In the genomic region with DNA sequence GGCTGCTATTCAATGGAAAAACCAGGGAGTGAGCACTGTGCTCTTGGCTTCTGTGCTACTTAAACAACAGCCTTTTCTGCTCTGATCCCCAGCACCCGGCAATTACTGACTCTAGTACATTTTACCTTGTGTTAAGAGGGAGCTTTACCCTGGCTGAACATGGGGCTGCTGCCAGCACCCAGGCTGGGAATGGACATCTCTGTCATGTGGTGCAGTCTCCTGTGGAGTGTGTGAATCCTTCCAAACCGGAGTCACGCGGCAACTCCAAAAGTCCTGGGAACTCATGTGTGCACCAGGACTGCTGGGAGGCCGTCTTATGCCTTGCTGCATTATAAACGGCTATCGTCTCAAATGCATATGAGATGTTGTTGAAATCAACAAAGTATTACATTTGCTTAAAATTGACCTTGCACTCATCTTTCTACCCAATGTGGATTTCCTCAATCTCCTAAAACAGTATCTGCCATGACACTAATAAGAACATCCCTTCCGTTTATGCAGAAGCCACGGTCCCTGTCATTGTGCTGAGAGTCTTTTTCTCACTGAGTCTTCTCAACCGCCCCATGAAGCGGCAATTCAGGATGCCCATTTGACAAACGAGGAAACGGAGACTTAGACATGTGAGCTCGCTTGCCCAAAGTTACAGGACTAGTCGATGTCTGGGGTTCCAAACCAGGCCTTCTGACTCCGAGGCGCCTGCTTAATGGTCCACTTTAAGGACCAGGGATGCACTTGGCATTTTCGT, we compare ENCODE assay signal across 9 cellular contexts. TPM values are rescaled to one million over a fixed set of nuclear protein-coding genes. Genes with fewer than 3 reads are reported as not detected.
DNase-seq lines count a peak whose midpoint lies in the region; ATAC-seq and TF ChIP-seq lines count a peak whose summit lies in the region.
"Had no signal": no experiment of that assay in that cellular context is flagged by ENCODE, and none has a peak within 500 bp of the region (broad histone marks: within the 10 kb centered on the region; RNA-seq: fewer than 3 reads in every experiment).

No MANE protein-coding gene starts in this region.

- no peak overlapping the region for H3K27ac ChIP-seq in SK-N-SH (ENCODE audit: low read depth in 2 of 2, low read length in 1 of 2)
- H3K27ac ChIP-seq in body of pancreas = peak overlapping the region in 3 of 4 donors; percentile 35 to 66 (median 64)
- H3K27ac ChIP-seq: 22Rv1 had no signal

- TF ChIP-seq POLR2A in body of pancreas (IDR thresholded peaks at IDR 0.05) = no peak

- no peaks in the 10 kb centered on the region for H4K20me1 ChIP-seq in SK-N-SH (ENCODE audit: insufficient read depth)

- H3K4me3 ChIP-seq in SK-N-SH (ENCODE audit: low read depth in 2 of 2, low read length in 1 of 2) = peak overlapping the region; percentile 72 to 92; a peak in 3 of 4 replicates
- no peak overlapping the region for H3K4me3 ChIP-seq in body of pancreas
- peak overlapping the region; percentile 76 for H3K4me3 ChIP-seq in kidney epithelial cell (ENCODE audit: low read depth, low read length)

- H3K27me3 ChIP-seq in SK-N-SH (ENCODE audit: insufficient read depth) (no peaks in the 10 kb centered on the region), body of pancreas (no peaks in the 10 kb centered on the region), kidney epithelial cell (ENCODE audit: control insufficient read depth, insufficient read depth, low read length) (no peaks in the 10 kb centered on the region)

- 96% methylated on average over 18 of the region's 18 CpGs for WGBS in SK-N-SH (ENCODE audit: low lambda C conversion rate)
- 83 to 84% methylated on average over 15 to 18 of the region's 18 CpGs for WGBS in body of pancreas, 2 donors

- CTCF ChIA-PET in SK-N-SH (lab: Yijun Ruan, JAX) = interaction anchor here (1.0 to 4.3 kb wide), 6 partner anchors 11 to 56 kb away, joined by 3 to 46 read pairs (median 11); no protein-coding TSS in a partner anchor

- H3K4me1 ChIP-seq in SK-N-SH (ENCODE audit: control insufficient read depth in 1 of 2, insufficient read depth in 2 of 2, low read depth in 1 of 2, low read length in 1 of 2) = peaks cover 22 to 31% of the 10 kb centered on the region in 2 experiments; a peak in 3 of 4 replicates
- peaks cover 26% of the 10 kb centered on the region for H3K4me1 ChIP-seq in body of pancreas

- H3K9me3 ChIP-seq in SK-N-SH (no peaks in the 10 kb centered on the region), body of pancreas (no peaks in the 10 kb centered on the region)

- DNase-seq in SK-N-SH (no peak), body of pancreas (no peak), kidney epithelial cell (ENCODE audit: low read depth) (no peak), superior temporal gyrus (ENCODE audit: extremely low spot score) (peak; percentile 71), DMS 273 treated with DMSO at 0.1 percent for 48 hours (lab: John Stamatoyannopoulos, UW) (no peak), NCI-H524 (lab: John Stamatoyannopoulos, UW) (no peak)

- H2AFZ ChIP-seq in SK-N-SH (ENCODE audit: low read depth) = peak overlapping the region; percentile 97; the same call in 1 of the 2 replicates

- POLR2A ChIA-PET in SK-N-SH (lab: Yijun Ruan, JAX) = interaction anchor here (1.2 kb wide), 1 partner anchor 13 kb away, joined by 5 read pairs; no protein-coding TSS in a partner anchor

- H3K4me2 ChIP-seq in SK-N-SH = peak overlapping the region; percentile 99

- intact Hi-C loops in body of pancreas (cut with DNase I) = loop anchor here (10.0 kb wide), 1 partner anchor 52 kb away; no protein-coding TSS in a partner anchor

- peaks cover 9% of the 10 kb centered on the region for H3F3A ChIP-seq in SK-N-SH (replicated peaks; ENCODE audit: insufficient read depth)

- no peaks in the 10 kb centered on the region for H3K9me2 ChIP-seq in SK-N-SH

- H3K36me3 ChIP-seq in SK-N-SH (replicated peaks in 1 of 2; ENCODE audit: control insufficient read depth in 1 of 2, insufficient read depth in 2 of 2, low read length in 1 of 2) = no peaks in the 10 kb centered on the region
- H3K36me3 ChIP-seq in body of pancreas (replicated peaks in 1 of 2; ENCODE audit: insufficient read depth in 1 of 2, low read depth in 2 of 2) = no peaks in the 10 kb centered on the region
- H3K36me3 ChIP-seq in kidney epithelial cell (ENCODE audit: control insufficient read depth, insufficient read depth, low read length) = no peaks in the 10 kb centered on the region

- no peak for TF ChIP-seq CTCF in SK-N-SH (IDR thresholded peaks at IDR 0.05)
- no peak for TF ChIP-seq CTCF in body of pancreas (IDR thresholded peaks at IDR 0.05)
- TF ChIP-seq CTCF in kidney epithelial cell (IDR thresholded peaks at IDR 0.05; ENCODE audit: insufficient read depth, low read length, poor library complexity, severe bottlenecking) = no peak

- no peak for ATAC-seq in SK-N-SH treated with all-trans-retinoic acid at 6 μM for 48 hours
- ATAC-seq in body of pancreas = no peak
- no peak for ATAC-seq in GM19452 (IDR thresholded peaks at IDR 0.05; ENCODE audit: unreplicated experiment)

- no peak for TF ChIP-seq RAD21 in SK-N-SH (IDR thresholded peaks at IDR 0.05; ENCODE audit: low read length)

- no peak for TF ChIP-seq EP300 in SK-N-SH (IDR thresholded peaks at IDR 0.05; ENCODE audit: borderline replicate concordance in 1 of 2, low read depth in 1 of 2, low read length in 1 of 2)

- H3K79me2 ChIP-seq in SK-N-SH (ENCODE audit: insufficient read depth) = peaks cover 31% of the 10 kb centered on the region

- H3K9ac ChIP-seq in SK-N-SH = peak overlapping the region; percentile 77; the same call in 1 of the 2 replicates

TF ChIP-seq in SK-N-SH, 30 proteins besides CTCF, POLR2A, EP300 and RAD21:
- no peak for TF ChIP-seq RCOR1 (IDR thresholded peaks at IDR 0.05; ENCODE audit: low read length)
- TF ChIP-seq FOSL2 (IDR thresholded peaks at IDR 0.05; ENCODE audit: borderline replicate concordance, low read depth) = no peak
- TF ChIP-seq POLR2AphosphoS5 (IDR thresholded peaks at IDR 0.05; ENCODE audit: low read depth, low read length) = no peak
- TF ChIP-seq GATA2 (CRISPR knock-in tag; IDR thresholded peaks at IDR 0.05) = no peak
- no peak for TF ChIP-seq FOXM1 (IDR thresholded peaks at IDR 0.05; ENCODE audit: low read depth)
- no peak for TF ChIP-seq EZH2phosphoT487 (IDR thresholded peaks at IDR 0.05; ENCODE audit: borderline replicate concordance, low read depth)
- TF ChIP-seq, protein P1, sequence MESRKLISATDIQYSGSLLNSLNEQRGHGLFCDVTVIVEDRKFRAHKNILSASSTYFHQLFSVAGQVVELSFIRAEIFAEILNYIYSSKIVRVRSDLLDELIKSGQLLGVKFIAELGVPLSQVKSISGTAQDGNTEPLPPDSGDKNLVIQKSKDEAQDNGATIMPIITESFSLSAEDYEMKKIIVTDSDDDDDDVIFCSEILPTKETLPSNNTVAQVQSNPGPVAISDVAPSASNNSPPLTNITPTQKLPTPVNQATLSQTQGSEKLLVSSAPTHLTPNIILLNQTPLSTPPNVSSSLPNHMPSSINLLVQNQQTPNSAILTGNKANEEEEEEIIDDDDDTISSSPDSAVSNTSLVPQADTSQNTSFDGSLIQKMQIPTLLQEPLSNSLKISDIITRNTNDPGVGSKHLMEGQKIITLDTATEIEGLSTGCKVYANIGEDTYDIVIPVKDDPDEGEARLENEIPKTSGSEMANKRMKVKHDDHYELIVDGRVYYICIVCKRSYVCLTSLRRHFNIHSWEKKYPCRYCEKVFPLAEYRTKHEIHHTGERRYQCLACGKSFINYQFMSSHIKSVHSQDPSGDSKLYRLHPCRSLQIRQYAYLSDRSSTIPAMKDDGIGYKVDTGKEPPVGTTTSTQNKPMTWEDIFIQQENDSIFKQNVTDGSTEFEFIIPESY (IDR thresholded peaks at IDR 0.05; ENCODE audit: borderline replicate concordance, low read depth) = no peak

TF ChIP-seq in SK-N-SH treated with all-trans-retinoic acid at 6 μM for 48 hours, 23 proteins besides CTCF, POLR2A, EP300 and RAD21 (continues in another document):
- TF ChIP-seq, protein P2, sequence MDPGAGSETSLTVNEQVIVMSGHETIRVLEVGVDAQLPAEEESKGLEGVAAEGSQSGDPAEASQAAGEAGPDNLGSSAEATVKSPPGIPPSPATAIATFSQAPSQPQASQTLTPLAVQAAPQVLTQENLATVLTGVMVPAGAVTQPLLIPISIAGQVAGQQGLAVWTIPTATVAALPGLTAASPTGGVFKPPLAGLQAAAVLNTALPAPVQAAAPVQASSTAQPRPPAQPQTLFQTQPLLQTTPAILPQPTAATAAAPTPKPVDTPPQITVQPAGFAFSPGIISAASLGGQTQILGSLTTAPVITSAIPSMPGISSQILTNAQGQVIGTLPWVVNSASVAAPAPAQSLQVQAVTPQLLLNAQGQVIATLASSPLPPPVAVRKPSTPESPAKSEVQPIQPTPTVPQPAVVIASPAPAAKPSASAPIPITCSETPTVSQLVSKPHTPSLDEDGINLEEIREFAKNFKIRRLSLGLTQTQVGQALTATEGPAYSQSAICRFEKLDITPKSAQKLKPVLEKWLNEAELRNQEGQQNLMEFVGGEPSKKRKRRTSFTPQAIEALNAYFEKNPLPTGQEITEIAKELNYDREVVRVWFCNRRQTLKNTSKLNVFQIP (CRISPR knock-in tag; IDR thresholded peaks at IDR 0.05; ENCODE audit: borderline replicate concordance, low read depth) = no peak
- no peak for TF ChIP-seq SNAI2 (CRISPR knock-in tag; IDR thresholded peaks at IDR 0.05)
- no peak for TF ChIP-seq ZFP30 (CRISPR knock-in tag; IDR thresholded peaks at IDR 0.05)
- no peak for TF ChIP-seq RARB (CRISPR knock-in tag; IDR thresholded peaks at IDR 0.05)
- no peak for TF ChIP-seq ZFP3 (CRISPR knock-in tag; IDR thresholded peaks at IDR 0.05)
- TF ChIP-seq TOX (CRISPR knock-in tag; IDR thresholded peaks at IDR 0.05; ENCODE audit: borderline replicate concordance) = no peak
- TF ChIP-seq ARNTL (CRISPR knock-in tag; IDR thresholded peaks at IDR 0.05; ENCODE audit: borderline replicate concordance, low read depth) = no peak
- TF ChIP-seq ESRRG (CRISPR knock-in tag; IDR thresholded peaks at IDR 0.05) = no peak
- no peak for TF ChIP-seq ZNF70 (CRISPR knock-in tag; IDR thresholded peaks at IDR 0.05)
- no peak for TF ChIP-seq PPARA (CRISPR knock-in tag; IDR thresholded peaks at IDR 0.05; ENCODE audit: borderline replicate concordance)
- TF ChIP-seq ZNF565 (CRISPR knock-in tag; conservative IDR thresholded peaks at IDR 0.05; ENCODE audit: low read depth) = no peak

RNA-seq across cellular contexts. Expression of a gene that starts 0.9 kb away (rescaled TPM):
- 168 and 172 TPM in 2 replicates for polyA plus RNA-seq in SK-N-SH (2012; rRNA removed)
- 82.7 and 123 TPM in 2 replicates for polyA plus RNA-seq in SK-N-SH (2012; cell fraction: cytosol; rRNA removed)
- 205 and 218 TPM in 2 replicates for polyA plus RNA-seq in SK-N-SH (2012; cell fraction: nucleus; rRNA removed)
- total RNA-seq in body of pancreas = 100 to 1,000 TPM; 328 to 753 TPM
- 163 and 180 TPM in 2 replicates for total RNA-seq in kidney epithelial cell

Comparison
In these comparisons a context has a peak if more than half of its experiments do, and no peak if none do; other contexts are left out.
1. H3K27ac ChIP-seq: peak in body of pancreas (3 of 4); none in SK-N-SH (0 of 2).
2. H3K4me3 ChIP-seq: peak in SK-N-SH (2 of 2) and kidney epithelial cell (single experiment); none in body of pancreas (0 of 2).